10 cellular contexts compared by ENCODE assay signal in genomic region chr5:177592905-177593304, GRCh38. TPM values are rescaled to one million over a fixed set of nuclear protein-coding genes. Genes with fewer than 3 reads are reported as not detected.
DNase-seq lines count a peak whose midpoint lies in the region; ATAC-seq, FAIRE-seq and TF ChIP-seq lines count a peak whose summit lies in the region.
"Had no signal": no experiment of that assay in that cellular context is flagged by ENCODE, and none has a peak within 500 bp of the region (broad histone marks: within the 10 kb centered on the region; RNA-seq: fewer than 3 reads in every experiment).

No MANE protein-coding gene starts in this region.

- peaks cover 2% of the 10 kb centered on the region; the same call in 1 of the 2 replicates for H3K23me2 ChIP-seq in H1 (ENCODE audit: low read depth, low read length)

- peaks cover 5% of the 10 kb centered on the region for H3K27me3 ChIP-seq in BE2C
- H3K27me3 ChIP-seq in MM.1S (replicated peaks; ENCODE audit: insufficient read depth, low read length) = peaks cover 32% of the 10 kb centered on the region
- no peaks in the 10 kb centered on the region for H3K27me3 ChIP-seq in H1 (replicated peaks in 1 of 4; ENCODE audit: control insufficient read depth in 3 of 4, extremely low read depth in 1 of 4, insufficient read depth in 3 of 4, low read length in 3 of 4)

- no peak for TF ChIP-seq CTCF in BE2C (IDR thresholded peaks at IDR 0.05; ENCODE audit: low read depth, low read length)
- no peak for TF ChIP-seq CTCF in MM.1S (IDR thresholded peaks at IDR 0.05; ENCODE audit: low read length)
- no peak for TF ChIP-seq CTCF in H1 (IDR thresholded peaks at IDR 0.05; ENCODE audit: control extremely low read depth in 1 of 3, insufficient read depth in 1 of 3, low read depth in 1 of 3, low read length in 3 of 3)
- no peak for TF ChIP-seq CTCF in nephron progenitor cell (IDR thresholded peaks at IDR 0.05)

- no peaks in the 10 kb centered on the region for H3K9me3 ChIP-seq in BE2C
- no peaks in the 10 kb centered on the region for H3K9me3 ChIP-seq in MM.1S (replicated peaks; ENCODE audit: insufficient read depth, low read length)
- no peaks in the 10 kb centered on the region for H3K9me3 ChIP-seq in H1 (ENCODE audit: insufficient read depth in 2 of 2, low read depth in 1 of 2, low read length in 1 of 2)

- no peak overlapping the region for H2BK20ac ChIP-seq in H1 (ENCODE audit: low read length)

- H3K4me1 ChIP-seq in BE2C = no peaks in the 10 kb centered on the region
- peaks cover 11% of the 10 kb centered on the region; the same call in 1 of the 2 replicates for H3K4me1 ChIP-seq in MM.1S (ENCODE audit: low read length)
- no peaks in the 10 kb centered on the region for H3K4me1 ChIP-seq in H1 (replicated peaks in 1 of 4; ENCODE audit: control insufficient read depth in 3 of 4, insufficient read depth in 4 of 4, low read length in 3 of 4)

- H4K8ac ChIP-seq in H1 (ENCODE audit: extremely low read depth, insufficient read depth, low read length) = no peak overlapping the region

- H3K36me3 ChIP-seq in BE2C (peaks cover 21% of the 10 kb centered on the region), MM.1S (replicated peaks; ENCODE audit: insufficient read depth, low read length) (peaks cover 12% of the 10 kb centered on the region; the same call in 1 of the 2 replicates), H1 (ENCODE audit: control insufficient read depth in 2 of 4, insufficient read depth in 4 of 4, low read length in 3 of 4) (peaks cover 11 to 32% (median 22%) of the 10 kb centered on the region in 4 experiments; a peak in 6 of 8 replicates)

- 0 out of 2 replicates have a peak, but pooled peaks cover 11% of the 10 kb centered on the region for H3F3A ChIP-seq in MM.1S (ENCODE audit: insufficient read depth, low read length)

- no peak overlapping the region for H2BK120ac ChIP-seq in H1 (replicated peaks; ENCODE audit: low read depth, low read length)

- no peak for ATAC-seq in GM18861 (IDR thresholded peaks at IDR 0.05; ENCODE audit: unreplicated experiment)
- no peak for ATAC-seq in GM21360 (IDR thresholded peaks at IDR 0.05; ENCODE audit: unreplicated experiment)

- peaks cover 38% of the 10 kb centered on the region for H3K36me3 Mint-ChIP-seq in nephron progenitor cell (ENCODE audit: low read depth)

- no peak overlapping the region for H3K27ac Mint-ChIP-seq in nephron progenitor cell

- H2AK5ac ChIP-seq in H1 (ENCODE audit: low read depth, low read length) = no peak overlapping the region

- H3K27ac ChIP-seq in MM.1S (ENCODE audit: low read length) = peak overlapping the region; percentile 44; the same call in 1 of the 2 replicates
- no peak overlapping the region for H3K27ac ChIP-seq in H1 (ENCODE audit: low read depth, low read length)

- no peak overlapping the region for H2BK5ac ChIP-seq in H1 (ENCODE audit: low read depth, low read length)

- H3K18ac ChIP-seq in H1 (ENCODE audit: extremely low read depth, low read length) = no peak overlapping the region

- peaks cover 24% of the 10 kb centered on the region for H3K79me2 ChIP-seq in MM.1S (ENCODE audit: low read length)
- peaks cover 0 to 4% of the 10 kb centered on the region in 2 experiments; a peak in 1 of 4 replicates for H3K79me2 ChIP-seq in H1 (ENCODE audit: control insufficient read depth in 1 of 2, insufficient read depth in 2 of 2, low read length in 2 of 2)

- H2BK12ac ChIP-seq in H1 (ENCODE audit: low read depth, low read length) = no peak overlapping the region

- no peaks in the 10 kb centered on the region for H3K9me3 Mint-ChIP-seq in nephron progenitor cell

- CTCF ChIA-PET in H1 (lab: Charles Lee; ENCODE audit: partially characterized antibody) = no interaction called here

- H3K9ac ChIP-seq in MM.1S (ENCODE audit: low read length) = peak overlapping the region; percentile 89
- peak overlapping the region in 3 of 4 experiments; percentile 72 to 84 (median 81); a peak in 2 of 7 replicates for H3K9ac ChIP-seq in H1 (replicated peaks in 1 of 4; ENCODE audit: extremely low read depth in 1 of 4, low read depth in 3 of 4, low read length in 3 of 4)

- H3K14ac ChIP-seq in H1 (ENCODE audit: insufficient read length) = no peak overlapping the region

- no peak for TF ChIP-seq RAD21 in H1 (IDR thresholded peaks at IDR 0.05 in 1 of 2, conservative IDR thresholded peaks at IDR 0.05 in 1 of 2; ENCODE audit: low read depth in 2 of 2, low read length in 2 of 2)

- H4K5ac ChIP-seq in H1 (ENCODE audit: insufficient read length, low read depth, low read length) = no peak overlapping the region

- DNase-seq in BE2C (no peak), MM.1S (no peak), H1 (ENCODE audit: low read depth in 1 of 2, low spot score in 2 of 2) (no peak), nephron progenitor cell (no peak), occipital lobe (lab: John Stamatoyannopoulos, UW) (no peak), NCI-H2171 treated with DMSO at 0.1 percent for 48 hours (lab: John Stamatoyannopoulos, UW) (no peak)
- DNase-seq: NCI-H2227 treated with DMSO at 0.1 percent for 48 hours had no signal

- no peak for FAIRE-seq in H1 (lab: Jason Lieb, UNC)
- FAIRE-seq: endometrium had no signal

- H3K4me2 ChIP-seq in MM.1S (ENCODE audit: low read depth, low read length) = peak overlapping the region; percentile 94
- peak overlapping the region; percentile 60 to 74 for H3K4me2 ChIP-seq in H1 (ENCODE audit: insufficient read depth in 1 of 2, low read depth in 2 of 2, low read length in 2 of 2)

- H2BK15ac ChIP-seq in H1 (ENCODE audit: low read length) = no peak overlapping the region

- peaks cover 38% of the 10 kb centered on the region for H3K4me1 Mint-ChIP-seq in nephron progenitor cell

- H2AFZ ChIP-seq in MM.1S (ENCODE audit: low read length) (no peak overlapping the region), H1 (ENCODE audit: low read length) (no peak overlapping the region)

- TF ChIP-seq EP300 in H1 (IDR thresholded peaks at IDR 0.05; ENCODE audit: borderline replicate concordance in 1 of 2, low read depth in 2 of 2, low read length in 2 of 2) = no peak

- TF ChIP-seq POLR2A in H1 (IDR thresholded peaks at IDR 0.05; ENCODE audit: control extremely low read depth in 1 of 2, low read depth in 2 of 2, low read length in 2 of 2) = no peak

- H3K9me2 ChIP-seq in MM.1S (replicated peaks; ENCODE audit: insufficient read depth, low read length) = no peaks in the 10 kb centered on the region

- H4K91ac ChIP-seq in H1 (replicated peaks; ENCODE audit: insufficient read length, low read length) = no peak overlapping the region

- peaks cover 39% of the 10 kb centered on the region for H3K27me3 Mint-ChIP-seq in nephron progenitor cell (ENCODE audit: low read depth, poor library complexity)

- peak overlapping the region; percentile 92 for H3K4me3 ChIP-seq in BE2C (ENCODE audit: low read depth, low read length)
- H3K4me3 ChIP-seq in MM.1S (ENCODE audit: low read length) = peak overlapping the region; percentile 86
- H3K4me3 ChIP-seq in H1 (ENCODE audit: extremely low read depth in 1 of 4, insufficient read depth in 2 of 4, low read depth in 3 of 4, low read length in 4 of 4) = peak overlapping the region; percentile 50 to 89 (median 82)

- H3K4me3 Mint-ChIP-seq in nephron progenitor cell = peak overlapping the region; percentile 96

- no peaks in the 10 kb centered on the region; the same call in 1 of the 2 replicates for H3K79me1 ChIP-seq in H1 (ENCODE audit: low read depth, low read length)

- H3K56ac ChIP-seq in H1 (replicated peaks; ENCODE audit: insufficient read length, low read depth, low read length) = no peak overlapping the region

- H3K23ac ChIP-seq in H1 (ENCODE audit: insufficient read length) = no peak overlapping the region

- 94% methylated on average over 13 of the region's 13 CpGs; no CpG with 5 or more reads in 1 of the 2 experiments for WGBS in H1 (ENCODE audit: extremely low coverage in 1 of 2, insufficient coverage in 1 of 2, insufficient read length in 1 of 2, insufficient replicate concordance in 2 of 2, low coverage in 1 of 2, low lambda C conversion rate in 2 of 2, missing lambda C conversion rate in 1 of 2), 2 experiments

- H3K4ac ChIP-seq in H1 (replicated peaks; ENCODE audit: insufficient read length, low read depth, low read length) = no peak overlapping the region

- POLR2A ChIA-PET in H1 (lab: Charles Lee; ENCODE audit: partially characterized antibody) = interaction anchor here (0.7 to 2.8 kb wide), 13 partner anchors 8 to 619 kb away, joined by 3 to 19 read pairs (median 6); partner anchors contain the start of gene DDX41

- no peaks in the 10 kb centered on the region for H4K20me1 ChIP-seq in MM.1S (ENCODE audit: insufficient read depth, low read length)
- H4K20me1 ChIP-seq in H1 (replicated peaks in 1 of 2; ENCODE audit: control insufficient read depth in 1 of 2, insufficient read depth in 2 of 2, low read length in 2 of 2) = peaks cover 2 to 4% of the 10 kb centered on the region in 2 experiments

RNA-seq across cellular contexts. Expression of gene TMED9, which starts 0.9 kb away (rescaled TPM):
- 482 TPM for polyA plus RNA-seq in BE2C (2012; ENCODE audit: insufficient read depth, insufficient read length, low read depth)
- total RNA-seq in H1 (2021; fragmentation: NEBNext Ultra II Directional; extraction: Animal tissue kit (Norgen Biotek cat#: 25700)) = 156 and 160 TPM in 2 replicates
- 130 and 141 TPM in 2 replicates for polyA plus RNA-seq in H1 (2011; rRNA removed)
- polyA plus RNA-seq in H1 (2011; cell fraction: cytosol; rRNA removed) = 185 TPM
- polyA plus RNA-seq in H1 (2011; cell fraction: nucleus; rRNA removed) = 119 TPM
- polyA plus RNA-seq in H1 (2012, experiment 1 of 2) = 124 to 218 TPM (median 205 TPM) in 4 replicates
- 162 TPM for polyA plus RNA-seq in H1 (2012, experiment 2 of 2)
- 141 TPM for polyA plus RNA-seq in H1 (2013, experiment 1 of 2)
- polyA plus RNA-seq in H1 (2013, experiment 2 of 2) = 178 TPM
- 187 and 190 TPM in 2 replicates for polyA minus RNA-seq in H1 (2011; rRNA and poly(A)+ RNA removed)
- 74.6 TPM for polyA minus RNA-seq in H1 (2011; cell fraction: cytosol; rRNA and poly(A)+ RNA removed)
- 46.5 TPM for polyA minus RNA-seq in H1 (2011; cell fraction: nucleus; rRNA and poly(A)+ RNA removed)
- 24.6 TPM for total RNA-seq in occipital lobe

RNA-seq across cellular contexts. Expression of gene B4GALT7, which starts 7.0 kb away (rescaled TPM):
- 38.7 TPM for polyA plus RNA-seq in BE2C (2012; ENCODE audit: insufficient read depth, insufficient read length, low read depth)
- total RNA-seq in H1 (2021; fragmentation: NEBNext Ultra II Directional; extraction: Animal tissue kit (Norgen Biotek cat#: 25700)) = 17.3 and 18.7 TPM in 2 replicates
- polyA plus RNA-seq in H1 (2011; rRNA removed) = 31.9 and 38.1 TPM in 2 replicates
- 20.5 TPM for polyA plus RNA-seq in H1 (2011; cell fraction: cytosol; rRNA removed)
- 31.9 TPM for polyA plus RNA-seq in H1 (2011; cell fraction: nucleus; rRNA removed)
- polyA plus RNA-seq in H1 (2012, experiment 1 of 2) = 11.0 to 19.8 TPM (median 17.2 TPM) in 4 replicates
- polyA plus RNA-seq in H1 (2012, experiment 2 of 2) = 15.4 TPM
- 18.9 TPM for polyA plus RNA-seq in H1 (2013, experiment 1 of 2)
- 18.5 TPM for polyA plus RNA-seq in H1 (2013, experiment 2 of 2)
- 8.7 and 14.8 TPM in 2 replicates for polyA minus RNA-seq in H1 (2011; rRNA and poly(A)+ RNA removed)
- 12.3 TPM for polyA minus RNA-seq in H1 (2011; cell fraction: cytosol; rRNA and poly(A)+ RNA removed)
- polyA minus RNA-seq in H1 (2011; cell fraction: nucleus; rRNA and poly(A)+ RNA removed) = 21.8 TPM
- total RNA-seq in occipital lobe = 15.8 TPM

RNA-seq across cellular contexts. Expression of gene FAM193B, which starts 38.5 kb away (rescaled TPM):
- polyA plus RNA-seq in BE2C (2012; ENCODE audit: insufficient read depth, insufficient read length, low read depth) = 261 TPM
- total RNA-seq in H1 (2021; fragmentation: NEBNext Ultra II Directional; extraction: Animal tissue kit (Norgen Biotek cat#: 25700)) = 69.8 and 75.2 TPM in 2 replicates
- polyA plus RNA-seq in H1 (2011; rRNA removed) = 49.9 and 91.8 TPM in 2 replicates
- 70.5 TPM for polyA plus RNA-seq in H1 (2011; cell fraction: cytosol; rRNA removed)
- polyA plus RNA-seq in H1 (2011; cell fraction: nucleus; rRNA removed) = 384 TPM
- 57.7 to 86.6 TPM (median 81.0 TPM) in 4 replicates for polyA plus RNA-seq in H1 (2012, experiment 1 of 2)
- 67.9 TPM for polyA plus RNA-seq in H1 (2012, experiment 2 of 2)
- 59.7 TPM for polyA plus RNA-seq in H1 (2013, experiment 1 of 2)
- polyA plus RNA-seq in H1 (2013, experiment 2 of 2) = 54.0 TPM
- polyA minus RNA-seq in H1 (2011; rRNA and poly(A)+ RNA removed) = 23.4 and 37.6 TPM in 2 replicates
- 34.4 TPM for polyA minus RNA-seq in H1 (2011; cell fraction: cytosol; rRNA and poly(A)+ RNA removed)
- polyA minus RNA-seq in H1 (2011; cell fraction: nucleus; rRNA and poly(A)+ RNA removed) = 53.4 TPM
- total RNA-seq in occipital lobe = 32.1 TPM
